ENCODE assay signal across 20 cellular contexts in the genomic region with DNA sequence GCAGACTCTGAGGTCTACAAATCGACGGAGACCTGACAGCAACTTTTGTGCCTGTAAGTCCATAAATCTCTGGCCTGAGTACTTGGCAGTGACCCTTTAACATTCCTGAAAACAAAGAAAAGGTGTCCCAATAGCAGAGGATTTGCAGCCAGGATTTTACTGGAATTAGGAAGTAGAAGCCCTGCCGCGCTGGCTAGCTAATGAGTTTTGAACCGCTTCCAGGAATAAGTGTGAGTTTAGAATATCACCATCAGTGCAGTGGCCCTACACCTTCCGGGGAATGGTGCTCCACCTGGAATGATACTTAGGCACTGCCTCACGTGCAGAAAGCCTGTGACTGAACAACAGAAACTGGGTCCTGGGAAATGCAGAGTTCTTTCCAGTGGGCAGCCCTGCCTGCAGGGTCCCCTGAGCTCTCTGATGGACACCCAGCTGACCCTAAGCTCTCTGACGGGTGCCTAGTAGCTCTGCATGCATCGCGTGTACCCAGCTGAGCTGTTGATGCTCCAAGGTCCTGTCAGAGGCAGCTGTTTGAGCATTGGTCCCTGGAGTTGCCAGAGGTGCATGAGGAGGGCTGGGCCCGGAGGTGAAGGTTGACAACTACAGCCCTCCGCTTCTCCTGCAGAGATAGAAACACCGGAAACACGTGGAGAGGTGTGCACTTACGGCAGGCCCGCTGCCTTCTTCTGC.
A peak's percentile ranks its signal among the peaks of the same experiment; 100 is the strongest.
DNase-seq lines count a peak whose midpoint lies in the region; ATAC-seq and TF ChIP-seq lines count a peak whose summit lies in the region.
"Had no signal": no experiment of that assay in that cellular context is flagged by ENCODE, and none has a peak within 500 bp of the region (broad histone marks: within the 10 kb centered on the region; RNA-seq: fewer than 3 reads in every experiment).

No MANE protein-coding gene starts in this region.

- CTCF ChIA-PET in MCF 10A (lab: Yijun Ruan, JAX), result interaction anchor here (1.2 kb wide), 1 partner anchor 11 kb away, joined by 3 read pairs; no protein-coding TSS in a partner anchor
- CTCF ChIA-PET in mammary epithelial cell (lab: Charles Lee; ENCODE audit: low non-redundant PET), result no interaction called here

- H2AFZ ChIP-seq in mammary epithelial cell (ENCODE audit: low read depth, low read length), result no peak overlapping the region

- no peaks in the 10 kb centered on the region for H3K36me3 Mint-ChIP-seq in MCF 10A (ENCODE audit: insufficient read depth, unreplicated experiment)

- intact Hi-C loops in MCF 10A (cut with micrococcal nuclease), result no loop called here
- intact Hi-C loops in mammary epithelial cell (cut with micrococcal nuclease), result no loop called here
- intact Hi-C loops in body of pancreas (cut with DNase I), result no loop called here
- intact Hi-C loops in left colon (cut with DNase I, micrococcal nuclease), result no loop called here

- TF ChIP-seq EP300 in upper lobe of left lung (IDR thresholded peaks at IDR 0.05), result no peak

- peak; percentile 76 for DNase-seq in MCF 10A (ENCODE audit: unreplicated experiment)
- DNase-seq in mammary epithelial cell, result no peak
- DNase-seq in body of pancreas, result peak; percentile 34 to 69 (median 59)
- DNase-seq in left colon, result no peak
- peak in 1 of 2 donors; percentile 66 for DNase-seq in upper lobe of left lung
- DNase-seq in SIG-M5 (lab: John Stamatoyannopoulos, UW), result no peak
- DNase-seq: 8988T; CD8-positive, alpha-beta T cell; DMS79 treated with DMSO at 0.1 percent for 48 hours; H9; NCI-H1417; NCI-H187 treated with DMSO at 0.1 percent for 48 hours; NCI-H2171; NCI-H446; NCI-H774 had no signal

- H4K20me1 ChIP-seq in mammary epithelial cell (ENCODE audit: insufficient read depth, low read length), result no peaks in the 10 kb centered on the region

- TF ChIP-seq POLR2A in body of pancreas (IDR thresholded peaks at IDR 0.05) (no peak), upper lobe of left lung (IDR thresholded peaks at IDR 0.05) (no peak)

- no peak overlapping the region for H3K9ac ChIP-seq in mammary epithelial cell (ENCODE audit: insufficient read depth, low read length)

- no peaks in the 10 kb centered on the region for H3K9me3 Mint-ChIP-seq in MCF 10A (ENCODE audit: unreplicated experiment)
- H3K9me3 Mint-ChIP-seq: CD8-positive, alpha-beta T cell; H9; IgD-negative memory B cell had no signal

- no peaks in the 10 kb centered on the region for H3K27me3 Mint-ChIP-seq in MCF 10A (ENCODE audit: insufficient read depth, unreplicated experiment)
- H3K27me3 Mint-ChIP-seq: IgD-negative memory B cell had no signal

- dilution Hi-C loops in mammary epithelial cell (cut with HindIII; ENCODE audit: low sequenced_read_pairs), result no loop called here

- TF ChIP-seq CTCF in MCF 10A (IDR thresholded peaks at IDR 0.05; ENCODE audit: unreplicated experiment), result no peak
- TF ChIP-seq CTCF in mammary epithelial cell (conservative IDR thresholded peaks at IDR 0.05 in 1 of 2, IDR thresholded peaks at IDR 0.05 in 1 of 2; ENCODE audit: extremely low read depth in 1 of 2, insufficient read depth in 1 of 2, low read depth in 1 of 2, low read length in 2 of 2), result no peak
- no peak for TF ChIP-seq CTCF in body of pancreas (IDR thresholded peaks at IDR 0.05)
- TF ChIP-seq CTCF in upper lobe of left lung (IDR thresholded peaks at IDR 0.05), result no peak

- H3K36me3 ChIP-seq in mammary epithelial cell (ENCODE audit: insufficient read depth, low read length) (no peaks in the 10 kb centered on the region), body of pancreas (replicated peaks in 1 of 2; ENCODE audit: insufficient read depth in 1 of 2, low read depth in 2 of 2) (no peaks in the 10 kb centered on the region), upper lobe of left lung (no peaks in the 10 kb centered on the region)

- H3K4me3 Mint-ChIP-seq in MCF 10A (ENCODE audit: unreplicated experiment), result no peak overlapping the region
- H3K4me3 Mint-ChIP-seq: CD8-positive, alpha-beta T cell; H9; IgD-negative memory B cell had no signal

- H3K27ac ChIP-seq in mammary epithelial cell (ENCODE audit: insufficient read depth, low read depth, low read length), result no peak overlapping the region
- H3K27ac ChIP-seq in body of pancreas, result peak overlapping the region; percentile 57 to 90 (median 61)
- peak overlapping the region in 3 of 4 donors; percentile 26 to 65 (median 63) for H3K27ac ChIP-seq in upper lobe of left lung
- H3K27ac ChIP-seq: HL-60 had no signal

- H3K9me3 ChIP-seq in mammary epithelial cell (replicated peaks; ENCODE audit: insufficient read depth, low read length) (peaks cover 6% of the 10 kb centered on the region), body of pancreas (no peaks in the 10 kb centered on the region), upper lobe of left lung (no peaks in the 10 kb centered on the region)

- H3K4me2 ChIP-seq in mammary epithelial cell (ENCODE audit: insufficient read depth, low read depth, low read length), result no peak overlapping the region

- 53% methylated on average over 13 of the region's 16 CpGs for WGBS in mammary epithelial cell (ENCODE audit: low coverage, missing lambda C conversion rate)
- WGBS in body of pancreas, 2 donors, result 59 to 78% methylated on average over 7 to 16 of the region's 16 CpGs
- WGBS in upper lobe of left lung, 2 donors, result 66 to 84% methylated on average over 9 to 16 of the region's 16 CpGs

- in situ Hi-C loops in mammary epithelial cell (cut with MboI; ENCODE audit: low sequenced_read_pairs in 2 of 2), result no loop called here

- no peaks in the 10 kb centered on the region for H3K79me2 ChIP-seq in mammary epithelial cell (ENCODE audit: insufficient read depth, low read length)

- ATAC-seq in body of pancreas (peak; percentile 35), left colon (peak; percentile 35), upper lobe of left lung (ENCODE audit: low FRiP score in 2 of 2) (no peak), HG02678 (IDR thresholded peaks at IDR 0.05; ENCODE audit: unreplicated experiment) (no peak), HG02798 (IDR thresholded peaks at IDR 0.05; ENCODE audit: poor library complexity, unreplicated experiment) (no peak)
- ATAC-seq: CD8-positive, alpha-beta T cell; Panc1 had no signal

- H3K4me3 ChIP-seq in mammary epithelial cell (replicated peaks in 1 of 3; ENCODE audit: insufficient read depth in 1 of 3, low read depth in 2 of 3, low read length in 3 of 3) (no peak overlapping the region), body of pancreas (no peak overlapping the region), upper lobe of left lung (no peak overlapping the region)

- H3K4me1 ChIP-seq in mammary epithelial cell (ENCODE audit: insufficient read depth, low read length) (no peaks in the 10 kb centered on the region), body of pancreas (peaks cover 26% of the 10 kb centered on the region), upper lobe of left lung (peaks cover 0 to 12% (median 1%) of the 10 kb centered on the region in 4 donors)

- no TSS peak for BruUV-seq in MCF 10A (replicated peaks; lab: Mats Ljungman, UMichigan)
- no TSS peak for BruUV-seq in mammary epithelial cell (replicated peaks; lab: Mats Ljungman, UMichigan)

- peaks cover 15% of the 10 kb centered on the region for H3K4me1 Mint-ChIP-seq in MCF 10A (ENCODE audit: insufficient read depth, unreplicated experiment)

- POLR2A ChIA-PET in MCF 10A (lab: Yijun Ruan, JAX), result interaction anchor here (0.7 to 0.9 kb wide), 2 partner anchors 15 to 111 kb away, joined by 3 read pairs; no protein-coding TSS in a partner anchor

- no peak overlapping the region for H3K27ac Mint-ChIP-seq in MCF 10A (ENCODE audit: low read depth, unreplicated experiment)
- H3K27ac Mint-ChIP-seq: CD8-positive, alpha-beta T cell; H9; IgD-negative memory B cell had no signal

- no peaks in the 10 kb centered on the region for H3K27me3 ChIP-seq in mammary epithelial cell (ENCODE audit: insufficient read depth, low read length)
- H3K27me3 ChIP-seq in body of pancreas, result no peaks in the 10 kb centered on the region
- H3K27me3 ChIP-seq in upper lobe of left lung, result no peaks in the 10 kb centered on the region

Comparison
In these comparisons a context has a peak if more than half of its experiments do, and no peak if none do; other contexts are left out.
1. DNase-seq: peak in MCF 10A (single experiment) and body of pancreas (4 of 4); none in mammary epithelial cell (single experiment), left colon (0 of 2) and SIG-M5 (single experiment).
2. ATAC-seq: peak in body of pancreas (single experiment) and left colon (single experiment); none in upper lobe of left lung (0 of 2), HG02678 (single experiment) and HG02798 (single experiment).